In the genomic region with DNA sequence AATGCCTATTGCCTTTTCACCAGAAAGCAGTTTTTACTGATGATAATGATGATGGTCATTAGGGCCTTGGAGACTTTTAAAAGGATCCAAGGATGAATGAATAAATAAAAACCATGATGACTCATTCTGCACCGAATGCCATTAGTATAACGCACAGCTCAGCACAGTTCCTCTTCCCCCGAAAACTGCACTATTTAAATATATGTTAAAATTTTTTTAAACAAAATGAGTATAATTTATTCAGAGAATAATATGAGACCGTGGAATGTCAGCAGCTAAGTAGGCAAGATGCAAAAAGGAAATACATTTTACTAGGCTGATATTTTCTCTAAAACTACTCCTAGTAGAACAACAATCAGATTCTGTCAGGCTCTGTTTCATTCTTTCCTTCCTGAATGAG, we compare ENCODE assay signal across 13 cellular contexts.
DNase-seq lines count a peak whose midpoint lies in the region; TF ChIP-seq lines count a peak whose summit lies in the region.
"Had no signal": no experiment of that assay in that cellular context is flagged by ENCODE, and none has a peak within 500 bp of the region (broad histone marks: within the 10 kb centered on the region; RNA-seq: fewer than 3 reads in every experiment).

No MANE protein-coding gene starts in this region.

- H3K4me3 ChIP-seq in cardiac fibroblast (replicated peaks in 1 of 2; ENCODE audit: low read depth in 2 of 2, low read length in 2 of 2): no peak overlapping the region
- no peak overlapping the region for H3K4me3 ChIP-seq in thyroid gland (replicated peaks in 1 of 3)

- intact Hi-C loops in posterior cingulate gyrus (cut with DNase I): no loop called here
- intact Hi-C loops in thyroid gland (cut with DNase I): no loop called here

- TF ChIP-seq POLR2A in thyroid gland (IDR thresholded peaks at IDR 0.05): no peak

- no peaks in the 10 kb centered on the region for H3K27me3 ChIP-seq in thyroid gland

- WGBS in thyroid gland, 2 donors: 55 to 59% methylated on average over 4 of the region's 4 CpGs

- no peaks in the 10 kb centered on the region for H3K9me3 ChIP-seq in thyroid gland

- DNase-seq in COLO829 (ENCODE audit: low spot score): peak; percentile 8
- DNase-seq in NCI-H69 (lab: John Stamatoyannopoulos, UW): peak; percentile 46
- peak; percentile 39 to 80 for DNase-seq in cardiac fibroblast (ENCODE audit: low read depth in 2 of 2)
- peak; percentile 43 for DNase-seq in non-pigmented ciliary epithelial cell (ENCODE audit: low read depth)
- DNase-seq in posterior cingulate gyrus: no peak
- DNase-seq in NCI-H345 treated with DMSO at 0.1 percent for 48 hours (lab: John Stamatoyannopoulos, UW; ENCODE audit: unreplicated experiment): no peak
- no peak for DNase-seq in thyroid gland
- no peak for DNase-seq in KBM-7
- DNase-seq: activated T-cell treated with anti-CD3 and anti-CD28 coated beads for 4 hours, aorta, H9, NCI-H2107, RPMI8226 had no signal

- H3K36me3 ChIP-seq in thyroid gland: no peaks in the 10 kb centered on the region

- no peaks in the 10 kb centered on the region for H3K4me1 ChIP-seq in thyroid gland

- TF ChIP-seq CTCF in cardiac fibroblast (IDR thresholded peaks at IDR 0.05; ENCODE audit: low read depth, low read length): no peak
- no peak for TF ChIP-seq CTCF in thyroid gland (IDR thresholded peaks at IDR 0.05)

- no peak overlapping the region for H3K27ac ChIP-seq in thyroid gland

- in situ Hi-C loops in KBM-7 (cut with MboI; ENCODE audit: low pct_unique_long_range_greater_than_20kb, low sequenced_read_pairs): no loop called here

Comparison
In these comparisons a context has a peak if more than half of its experiments do, and no peak if none do; other contexts are left out.
1. DNase-seq: peak in COLO829 (single experiment), NCI-H69 (single experiment), cardiac fibroblast (2 of 2) and non-pigmented ciliary epithelial cell (single experiment); none in posterior cingulate gyrus (0 of 10), NCI-H345 treated with DMSO at 0.1 percent for 48 hours (single experiment), thyroid gland (0 of 2) and KBM-7 (single experiment).